In genomic region chr7:5681979-5682546, GRCh38 we compare ENCODE assay signal across 12 cellular contexts.
DNase-seq lines count a peak whose midpoint lies in the region; ATAC-seq, FAIRE-seq and TF ChIP-seq lines count a peak whose summit lies in the region.
"Had no signal": no experiment of that assay in that cellular context is flagged by ENCODE, and none has a peak within 500 bp of the region (broad histone marks: within the 10 kb centered on the region; RNA-seq: fewer than 3 reads in every experiment).

No MANE protein-coding gene starts in this region.

- no peak for TF ChIP-seq CTCF in H1 (IDR thresholded peaks at IDR 0.05; ENCODE audit: control extremely low read depth in 1 of 3, insufficient read depth in 1 of 3, low read depth in 1 of 3, low read length in 3 of 3)

- POLR2A ChIA-PET in H1 (lab: Charles Lee; ENCODE audit: partially characterized antibody) = no interaction called here

- H3K23ac ChIP-seq in H1 (ENCODE audit: insufficient read length) = no peak overlapping the region

- H3K9me3 Mint-ChIP-seq in activated naive CD4-positive, alpha-beta T cell treated with anti-CD3 and anti-CD28 coated beads, Interleukin-2, amount 50 U/mL, for 24 hours = no peaks in the 10 kb centered on the region
- H3K9me3 Mint-ChIP-seq: HFFc6, type B pancreatic cell had no signal

- H3K56ac ChIP-seq in H1 (replicated peaks; ENCODE audit: insufficient read length, low read depth, low read length) = no peak overlapping the region

- H3K9ac ChIP-seq in Karpas-422 (ENCODE audit: low read length) (peak overlapping the region; percentile 23; the same call in 1 of the 2 replicates), H1 (replicated peaks in 1 of 4; ENCODE audit: extremely low read depth in 1 of 4, low read depth in 3 of 4, low read length in 3 of 4) (no peak overlapping the region)

- peaks cover 23% of the 10 kb centered on the region for H3K79me2 ChIP-seq in Karpas-422 (ENCODE audit: low read length)
- no peaks in the 10 kb centered on the region for H3K79me2 ChIP-seq in H1 (ENCODE audit: control insufficient read depth in 1 of 2, insufficient read depth in 2 of 2, low read length in 2 of 2)

- no peak for TF ChIP-seq RAD21 in H1 (IDR thresholded peaks at IDR 0.05 in 1 of 2, conservative IDR thresholded peaks at IDR 0.05 in 1 of 2; ENCODE audit: low read depth in 2 of 2, low read length in 2 of 2)

- peak overlapping the region; percentile 9; the same call in 1 of the 2 replicates for H2BK5ac ChIP-seq in H1 (ENCODE audit: low read depth, low read length)

- 91% methylated on average over 10 of the region's 10 CpGs; no CpG with 5 or more reads in 1 of the 2 experiments for WGBS in H1 (ENCODE audit: extremely low coverage in 1 of 2, insufficient coverage in 1 of 2, insufficient read length in 1 of 2, insufficient replicate concordance in 2 of 2, low coverage in 1 of 2, low lambda C conversion rate in 2 of 2, missing lambda C conversion rate in 1 of 2), 2 experiments

- no peaks in the 10 kb centered on the region for H3K79me1 ChIP-seq in H1 (ENCODE audit: low read depth, low read length)

- H3K9me2 ChIP-seq in Karpas-422 (replicated peaks; ENCODE audit: insufficient read depth, low read length) = no peaks in the 10 kb centered on the region

- no peak overlapping the region for H2BK12ac ChIP-seq in H1 (ENCODE audit: low read depth, low read length)

- H2AFZ ChIP-seq in Karpas-422 (ENCODE audit: low read length) (no peak overlapping the region), H1 (ENCODE audit: low read length) (no peak overlapping the region)

- no peak overlapping the region for H3K4ac ChIP-seq in H1 (replicated peaks; ENCODE audit: insufficient read length, low read depth, low read length)

- H4K5ac ChIP-seq in H1 (ENCODE audit: insufficient read length, low read depth, low read length) = no peak overlapping the region

- peaks cover 84% of the 10 kb centered on the region for H3K4me1 Mint-ChIP-seq in activated naive CD4-positive, alpha-beta T cell treated with anti-CD3 and anti-CD28 coated beads, Interleukin-2, amount 50 U/mL, for 24 hours

- no peak for TF ChIP-seq EP300 in H1 (IDR thresholded peaks at IDR 0.05; ENCODE audit: borderline replicate concordance in 1 of 2, low read depth in 2 of 2, low read length in 2 of 2)

- FAIRE-seq in H1 (lab: Jason Lieb, UNC) = no peak
- peak; percentile 13 for FAIRE-seq in urothelium cell line (lab: Jason Lieb, UNC)

- H3K14ac ChIP-seq in H1 (ENCODE audit: insufficient read length) = no peak overlapping the region

- no peak overlapping the region for H3K4me2 ChIP-seq in Karpas-422 (ENCODE audit: low read depth, low read length, poor library complexity, severe bottlenecking)
- H3K4me2 ChIP-seq in H1 (ENCODE audit: insufficient read depth in 1 of 2, low read depth in 2 of 2, low read length in 2 of 2) = no peak overlapping the region

- no peak overlapping the region for H3K4me3 Mint-ChIP-seq in activated naive CD4-positive, alpha-beta T cell treated with anti-CD3 and anti-CD28 coated beads, Interleukin-2, amount 50 U/mL, for 24 hours
- H3K4me3 Mint-ChIP-seq: HFFc6, type B pancreatic cell had no signal

- H3K9me3 ChIP-seq in Karpas-422 (ENCODE audit: low read length) = no peaks in the 10 kb centered on the region
- no peaks in the 10 kb centered on the region for H3K9me3 ChIP-seq in H1 (ENCODE audit: insufficient read depth in 2 of 2, low read depth in 1 of 2, low read length in 1 of 2)

- H3K27me3 Mint-ChIP-seq in activated naive CD4-positive, alpha-beta T cell treated with anti-CD3 and anti-CD28 coated beads, Interleukin-2, amount 50 U/mL, for 24 hours = no peaks in the 10 kb centered on the region
- H3K27me3 Mint-ChIP-seq: type B pancreatic cell had no signal

- peak overlapping the region; percentile 80 for H3K27ac Mint-ChIP-seq in activated naive CD4-positive, alpha-beta T cell treated with anti-CD3 and anti-CD28 coated beads, Interleukin-2, amount 50 U/mL, for 24 hours
- H3K27ac Mint-ChIP-seq: HFFc6 had no signal

- H3K36me3 ChIP-seq in Karpas-422 (ENCODE audit: insufficient read depth, low read length) = peaks cover 5% of the 10 kb centered on the region; the same call in 1 of the 2 replicates
- peaks cover 0 to 4% (median 0%) of the 10 kb centered on the region in 4 experiments; a peak in 3 of 8 replicates for H3K36me3 ChIP-seq in H1 (ENCODE audit: control insufficient read depth in 2 of 4, insufficient read depth in 4 of 4, low read length in 3 of 4)

- no peak for DNase-seq in activated naive CD4-positive, alpha-beta T cell (lab: John Stamatoyannopoulos, UW)
- DNase-seq in Karpas-422 (no peak), H1 (ENCODE audit: low read depth in 1 of 2, low spot score in 2 of 2) (no peak), urothelium cell line (ENCODE audit: low spot score) (no peak), HT-29 (ENCODE audit: low spot score) (no peak), NOMO-1 treated with DMSO at 0.1 percent for 48 hours (lab: John Stamatoyannopoulos, UW; ENCODE audit: unreplicated experiment) (no peak)
- DNase-seq: HFFc6, Kasumi-1, mesendoderm had no signal

- no peak overlapping the region for H2BK15ac ChIP-seq in H1 (ENCODE audit: low read length)

- H2BK20ac ChIP-seq in H1 (ENCODE audit: low read length) = no peak overlapping the region

- H2BK120ac ChIP-seq in H1 (replicated peaks; ENCODE audit: low read depth, low read length) = no peak overlapping the region

- H3K27me3 ChIP-seq in Karpas-422 (ENCODE audit: low read length) = no peaks in the 10 kb centered on the region
- H3K27me3 ChIP-seq in H1 (replicated peaks in 1 of 4; ENCODE audit: control insufficient read depth in 3 of 4, extremely low read depth in 1 of 4, insufficient read depth in 3 of 4, low read length in 3 of 4) = no peaks in the 10 kb centered on the region

- H3K4me3 ChIP-seq in Karpas-422 (ENCODE audit: low read length) (no peak overlapping the region), H1 (ENCODE audit: extremely low read depth in 1 of 4, insufficient read depth in 2 of 4, low read depth in 3 of 4, low read length in 4 of 4) (no peak overlapping the region)

- H4K20me1 ChIP-seq in Karpas-422 (ENCODE audit: insufficient read depth, low read depth, low read length) (no peaks in the 10 kb centered on the region), H1 (replicated peaks in 1 of 2; ENCODE audit: control insufficient read depth in 1 of 2, insufficient read depth in 2 of 2, low read length in 2 of 2) (peaks cover 0 to 8% of the 10 kb centered on the region in 2 experiments)

- H3K36me3 Mint-ChIP-seq in activated naive CD4-positive, alpha-beta T cell treated with anti-CD3 and anti-CD28 coated beads, Interleukin-2, amount 50 U/mL, for 24 hours = peaks cover 5% of the 10 kb centered on the region

- TF ChIP-seq POLR2A in H1 (IDR thresholded peaks at IDR 0.05; ENCODE audit: control extremely low read depth in 1 of 2, low read depth in 2 of 2, low read length in 2 of 2) = no peak

- no peak overlapping the region for H3K18ac ChIP-seq in H1 (ENCODE audit: extremely low read depth, low read length)

- H4K91ac ChIP-seq in H1 (replicated peaks; ENCODE audit: insufficient read length, low read length) = no peak overlapping the region

- H3K27ac ChIP-seq in Karpas-422 (ENCODE audit: low read length) = peak overlapping the region; percentile 88
- no peak overlapping the region for H3K27ac ChIP-seq in H1 (ENCODE audit: low read depth, low read length)

- no peak overlapping the region for H2AK5ac ChIP-seq in H1 (ENCODE audit: low read depth, low read length)

- CTCF ChIA-PET in H1 (lab: Charles Lee; ENCODE audit: partially characterized antibody) = interaction anchor here (0.6 to 6.0 kb wide), 2 partner anchors 187 to 315 kb away, joined by 3 to 61 read pairs; no protein-coding TSS in a partner anchor

- no peaks in the 10 kb centered on the region for H3K23me2 ChIP-seq in H1 (ENCODE audit: low read depth, low read length)

- ATAC-seq in GM18511 (IDR thresholded peaks at IDR 0.05; ENCODE audit: unreplicated experiment) = no peak

- H3K4me1 ChIP-seq in Karpas-422 (ENCODE audit: low read length) = peaks cover 80% of the 10 kb centered on the region
- peaks cover 3 to 8% (median 4%) of the 10 kb centered on the region in 4 experiments; a peak in 5 of 7 replicates for H3K4me1 ChIP-seq in H1 (replicated peaks in 1 of 4; ENCODE audit: control insufficient read depth in 3 of 4, insufficient read depth in 4 of 4, low read length in 3 of 4)

- H4K8ac ChIP-seq in H1 (ENCODE audit: extremely low read depth, insufficient read depth, low read length) = no peak overlapping the region

TF ChIP-seq in H1, 55 proteins besides CTCF, POLR2A, EP300 and RAD21:
- TF ChIP-seq CBX8 (IDR thresholded peaks at IDR 0.05; ENCODE audit: borderline replicate concordance, low read depth, low read length) (no peak), FOSL1 (IDR thresholded peaks at IDR 0.05; ENCODE audit: insufficient read depth, low read depth, low read length) (no peak), SP1 (IDR thresholded peaks at IDR 0.05; ENCODE audit: low read depth, low read length) (no peak), SAP30 (IDR thresholded peaks at IDR 0.05; ENCODE audit: insufficient read depth, insufficient replicate concordance, low read length) (no peak), RNF2 (IDR thresholded peaks at IDR 0.05; ENCODE audit: borderline replicate concordance, low read depth, low read length, missing control alignments, poor library complexity, severe bottlenecking) (no peak), RFX5 (IDR thresholded peaks at IDR 0.05; ENCODE audit: borderline replicate concordance, low read depth, low read length) (no peak)
